In genomic region chr1:244049142-244049968, GRCh38 we compare ENCODE assay signal across 8 cellular contexts. TPM values are rescaled to one million over a fixed set of nuclear protein-coding genes. Genes with fewer than 3 reads are reported as not detected.
DNase-seq lines count a peak whose midpoint lies in the region; ATAC-seq and TF ChIP-seq lines count a peak whose summit lies in the region.

No MANE protein-coding gene starts in this region.

- no peaks in the 10 kb centered on the region for H3K9me3 ChIP-seq in H9 (ENCODE audit: control insufficient read depth, low read depth, low read length)
- no peaks in the 10 kb centered on the region for H3K9me3 ChIP-seq in SJCRH30 (replicated peaks)
- H3K9me3 ChIP-seq in adipocyte (ENCODE audit: control insufficient read depth, low read length), result no peaks in the 10 kb centered on the region
- no peaks in the 10 kb centered on the region for H3K9me3 ChIP-seq in hepatocyte (ENCODE audit: low read depth)
- no peaks in the 10 kb centered on the region for H3K9me3 ChIP-seq in gastrocnemius medialis

- peak overlapping the region; percentile 73; the same call in 1 of the 2 replicates for H3K14ac ChIP-seq in H9 (ENCODE audit: insufficient read depth, low read length)

- no peak overlapping the region for H3K4ac ChIP-seq in H9 (ENCODE audit: low read depth, low read length)

- H3K36me3 ChIP-seq in SJCRH30 (peaks cover 9% of the 10 kb centered on the region), adipocyte (ENCODE audit: control insufficient read depth, insufficient read depth, low read length, severe bottlenecking) (peaks cover 5% of the 10 kb centered on the region), hepatocyte (replicated peaks; ENCODE audit: insufficient read depth, low read depth) (no peaks in the 10 kb centered on the region), gastrocnemius medialis (peaks cover 0 to 5% of the 10 kb centered on the region in 2 donors)

- H4K20me1 ChIP-seq in H9 (ENCODE audit: control insufficient read depth, insufficient read depth, insufficient read length) (no peaks in the 10 kb centered on the region), hepatocyte (ENCODE audit: insufficient read depth, poor library complexity, severe bottlenecking) (peaks cover 31% of the 10 kb centered on the region)

- ATAC-seq in gastrocnemius medialis (peak; percentile 4 to 5), GM21360 (IDR thresholded peaks at IDR 0.05; ENCODE audit: unreplicated experiment) (no peak), HG03139 (IDR thresholded peaks at IDR 0.05; ENCODE audit: unreplicated experiment) (no peak)

- in situ Hi-C loops in gastrocnemius medialis (cut with MboI; ENCODE audit: low sequenced_read_pairs in 4 of 4), result no loop called here

- peak overlapping the region; percentile 48 to 83 (median 62); a peak in 4 of 7 replicates for H3K27ac Mint-ChIP-seq in H9

- no peaks in the 10 kb centered on the region for H3K9me2 ChIP-seq in hepatocyte (replicated peaks; ENCODE audit: insufficient read depth)

- peaks cover 5% of the 10 kb centered on the region; the same call in 1 of the 2 replicates for H3K27me3 ChIP-seq in H9 (ENCODE audit: insufficient read depth, low read length)
- no peaks in the 10 kb centered on the region for H3K27me3 ChIP-seq in SJCRH30
- no peaks in the 10 kb centered on the region for H3K27me3 ChIP-seq in adipocyte (replicated peaks; ENCODE audit: control insufficient read depth, insufficient read depth, low read length)
- no peaks in the 10 kb centered on the region for H3K27me3 ChIP-seq in hepatocyte
- H3K27me3 ChIP-seq in gastrocnemius medialis, result no peaks in the 10 kb centered on the region

- peak overlapping the region; percentile 72 for H3K9ac ChIP-seq in H9 (ENCODE audit: extremely low read depth, insufficient read length, low read length)
- H3K9ac ChIP-seq in adipocyte (ENCODE audit: low read length), result peak overlapping the region; percentile 82

- H3K23ac ChIP-seq in H9 (ENCODE audit: insufficient read length, low read depth, low read length), result no peak overlapping the region

- H2AFZ ChIP-seq in H9 (ENCODE audit: low read length) (no peak overlapping the region), hepatocyte (peak overlapping the region; percentile 65)

- H3K4me1 Mint-ChIP-seq in H9, result peaks cover 8 to 9% of the 10 kb centered on the region in 2 experiments

- intact Hi-C loops in gastrocnemius medialis (cut with DNase I; ENCODE audit: low total_unique reads), result loop anchor here (2.0 to 5.0 kb wide), 6 partner anchors 163 to 795 kb away; partner anchors contain the start of genes ADSS2, AKT3 and CEP170

- H3K4me3 ChIP-seq in AG10803 (ENCODE audit: low read length), result peak overlapping the region; percentile 84
- H3K4me3 ChIP-seq in SJCRH30, result peak overlapping the region; percentile 70
- peak overlapping the region; percentile 90 for H3K4me3 ChIP-seq in adipocyte (ENCODE audit: low read length)
- peak overlapping the region; percentile 95 for H3K4me3 ChIP-seq in hepatocyte
- peak overlapping the region; percentile 65 to 72 (median 70) for H3K4me3 ChIP-seq in gastrocnemius medialis

- peaks cover 20% of the 10 kb centered on the region for H3K23me2 ChIP-seq in H9 (ENCODE audit: insufficient read length, low read depth, low read length, poor library complexity, severe bottlenecking)

- no peaks in the 10 kb centered on the region; a peak in 1 of 5 replicates for H3K9me3 Mint-ChIP-seq in H9

- no peaks in the 10 kb centered on the region; a peak in 1 of 7 replicates for H3K36me3 Mint-ChIP-seq in H9 (ENCODE audit: insufficient read depth in 1 of 3, low read depth in 3 of 3)

- no peak overlapping the region for H2BK20ac ChIP-seq in H9 (ENCODE audit: low read depth, low read length, poor library complexity, severe bottlenecking)

- H2BK15ac ChIP-seq in H9 (ENCODE audit: low read depth, low read length), result no peak overlapping the region

- no peak overlapping the region for H4K8ac ChIP-seq in H9 (replicated peaks; ENCODE audit: insufficient read length, low read depth, low read length)

- DNase-seq in AG10803 (ENCODE audit: low read depth) (no peak), H9 (no peak), SJCRH30 (peak; percentile 33 to 51), adipocyte (ENCODE audit: low read depth) (peak; percentile 62), hepatocyte (ENCODE audit: low spot score) (peak; percentile 76), gastrocnemius medialis (peak; percentile 18 to 42)

- H3K18ac ChIP-seq in H9 (ENCODE audit: insufficient read length, low read depth, low read length), result no peak overlapping the region

- WGBS in H9 (ENCODE audit: extremely low coverage, insufficient read length, low lambda C conversion rate), result no CpG with 5 or more reads among the region's 75 CpGs
- 1% methylated on average over 22 of the region's 75 CpGs for WGBS in hepatocyte (ENCODE audit: low lambda C conversion rate, missing lambda C conversion rate)

- peak overlapping the region; percentile 91 to 93 for H3K4me3 Mint-ChIP-seq in H9

- peaks cover 10% of the 10 kb centered on the region for H3K79me1 ChIP-seq in H9 (ENCODE audit: insufficient read depth, low read depth, low read length, poor library complexity, severe bottlenecking)

- no peak for TF ChIP-seq POLR2A in gastrocnemius medialis (IDR thresholded peaks at IDR 0.05)

- no peak overlapping the region for H2BK12ac ChIP-seq in H9 (ENCODE audit: insufficient read length, low read depth, low read length)

- H3K4me1 ChIP-seq in H9 (ENCODE audit: insufficient read depth, low read length), result peaks cover 5% of the 10 kb centered on the region; the same call in 1 of the 2 replicates
- H3K4me1 ChIP-seq in SJCRH30, result peaks cover 11% of the 10 kb centered on the region
- peaks cover 25% of the 10 kb centered on the region for H3K4me1 ChIP-seq in adipocyte (ENCODE audit: control insufficient read depth, insufficient read depth, low read length)
- peaks cover 23% of the 10 kb centered on the region for H3K4me1 ChIP-seq in hepatocyte (ENCODE audit: insufficient read depth)
- peaks cover 32 to 48% of the 10 kb centered on the region in 2 donors for H3K4me1 ChIP-seq in gastrocnemius medialis

- H2BK120ac ChIP-seq in H9 (ENCODE audit: low read depth, low read length, poor library complexity, severe bottlenecking), result no peak overlapping the region

- H3K79me2 ChIP-seq in H9 (ENCODE audit: insufficient read depth, low read length) (no peaks in the 10 kb centered on the region; the same call in 1 of the 2 replicates), hepatocyte (peaks cover 49% of the 10 kb centered on the region)

- H3K4me2 ChIP-seq in H9 (ENCODE audit: insufficient read depth, insufficient read length, low read length) (peak overlapping the region; percentile 96), hepatocyte (peak overlapping the region; percentile 90)

- no peak overlapping the region for H4K91ac ChIP-seq in H9 (ENCODE audit: insufficient read length, low read depth, low read length)

- H3K56ac ChIP-seq in H9 (ENCODE audit: insufficient read length, low read depth, low read length), result no peak overlapping the region

- H3K27me3 Mint-ChIP-seq in H9 (ENCODE audit: low read depth), result peaks cover 20% of the 10 kb centered on the region

- no peak overlapping the region for H4K5ac ChIP-seq in H9 (ENCODE audit: insufficient read length, low read depth, low read length)

- no peak overlapping the region for H2BK5ac ChIP-seq in H9 (ENCODE audit: insufficient read length, low read length)

- TF ChIP-seq CTCF in AG10803 (conservative IDR thresholded peaks at IDR 0.05; ENCODE audit: low read length) (no peak), H9 (conservative IDR thresholded peaks at IDR 0.05) (no peak), hepatocyte (IDR thresholded peaks at IDR 0.05; ENCODE audit: poor library complexity) (no peak), gastrocnemius medialis (IDR thresholded peaks at IDR 0.05 in 4 of 5, conservative IDR thresholded peaks at IDR 0.05 in 1 of 5) (no peak)

- H3K27ac ChIP-seq in H9 (ENCODE audit: insufficient read length, low read depth, low read length) (no peak overlapping the region), SJCRH30 (peak overlapping the region; percentile 94), hepatocyte (peak overlapping the region; percentile 59), gastrocnemius medialis (peak overlapping the region; percentile 75 to 90 (median 89))

- no peak overlapping the region for H2AK5ac ChIP-seq in H9 (ENCODE audit: insufficient read length, low read length)

- no peak overlapping the region for H3T11ph ChIP-seq in H9 (ENCODE audit: low read length)

RNA-seq across cellular contexts. Expression of gene ZBTB18, which starts 1.7 kb away (rescaled TPM):
- total RNA-seq in H9 (2021), result 11.9 and 12.1 TPM in 2 replicates
- total RNA-seq in SJCRH30 (2014; rRNA removed; shearing (Covaris generic)), result 47.1 and 51.7 TPM in 2 replicates
- total RNA-seq in hepatocyte, result 9.6 and 10.9 TPM in 2 replicates
- 1.1 and 1.2 TPM in 2 replicates for polyA plus RNA-seq in hepatocyte
- 10 to 100 TPM; 48.2 to 60.7 (median 55.5) TPM for total RNA-seq in gastrocnemius medialis

Comparison
In these comparisons a context has a peak if more than half of its experiments do, and no peak if none do; other contexts are left out.
1. DNase-seq: peak in SJCRH30 (2 of 2), adipocyte (single experiment), hepatocyte (single experiment) and gastrocnemius medialis (2 of 2); none in AG10803 (single experiment) and H9 (single experiment).
2. ATAC-seq: peak in gastrocnemius medialis (2 of 2); none in GM21360 (single experiment) and HG03139 (single experiment).
3. Peak in every context shown above with its lines, with median percentiles within 50 percentile points of each other: H3K4me3 ChIP-seq.